In the genomic region with DNA sequence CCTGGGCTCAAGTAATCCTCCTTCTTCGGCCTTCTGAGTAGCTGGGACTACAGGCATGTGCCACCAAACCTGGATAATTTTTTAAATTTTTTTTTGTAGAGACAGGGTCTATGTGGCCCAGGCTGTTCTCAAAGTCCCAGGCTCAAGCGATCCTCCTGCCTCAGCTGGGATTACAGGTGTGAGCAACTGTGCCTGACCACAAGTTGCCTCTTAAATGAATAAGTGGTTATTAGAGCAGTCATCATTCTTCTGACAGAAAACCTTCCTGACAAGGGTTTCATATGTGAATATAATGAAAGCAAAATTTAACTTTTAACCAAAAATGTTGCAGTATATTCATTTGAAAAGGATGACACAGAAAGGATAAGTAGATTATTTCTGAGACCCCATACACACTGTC, we compare ENCODE assay signal across 1 cellular context.
TF ChIP-seq lines count a peak whose summit lies in the region.

No MANE protein-coding gene starts in this region.

TF ChIP-seq in GM12878, 131 proteins besides CTCF, POLR2A, EP300 and RAD21 (continued from another document):
- TF ChIP-seq, protein P1, sequence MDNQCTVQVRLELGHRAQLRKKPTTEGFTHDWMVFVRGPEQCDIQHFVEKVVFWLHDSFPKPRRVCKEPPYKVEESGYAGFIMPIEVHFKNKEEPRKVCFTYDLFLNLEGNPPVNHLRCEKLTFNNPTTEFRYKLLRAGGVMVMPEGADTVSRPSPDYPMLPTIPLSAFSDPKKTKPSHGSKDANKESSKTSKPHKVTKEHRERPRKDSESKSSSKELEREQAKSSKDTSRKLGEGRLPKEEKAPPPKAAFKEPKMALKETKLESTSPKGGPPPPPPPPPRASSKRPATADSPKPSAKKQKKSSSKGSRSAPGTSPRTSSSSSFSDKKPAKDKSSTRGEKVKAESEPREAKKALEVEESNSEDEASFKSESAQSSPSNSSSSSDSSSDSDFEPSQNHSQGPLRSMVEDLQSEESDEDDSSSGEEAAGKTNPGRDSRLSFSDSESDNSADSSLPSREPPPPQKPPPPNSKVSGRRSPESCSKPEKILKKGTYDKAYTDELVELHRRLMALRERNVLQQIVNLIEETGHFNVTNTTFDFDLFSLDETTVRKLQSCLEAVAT (IDR thresholded peaks at IDR 0.05), result 0 out of 2 replicates have a peak, but pooled peaks have one; percentile 51
- TF ChIP-seq, protein P2, sequence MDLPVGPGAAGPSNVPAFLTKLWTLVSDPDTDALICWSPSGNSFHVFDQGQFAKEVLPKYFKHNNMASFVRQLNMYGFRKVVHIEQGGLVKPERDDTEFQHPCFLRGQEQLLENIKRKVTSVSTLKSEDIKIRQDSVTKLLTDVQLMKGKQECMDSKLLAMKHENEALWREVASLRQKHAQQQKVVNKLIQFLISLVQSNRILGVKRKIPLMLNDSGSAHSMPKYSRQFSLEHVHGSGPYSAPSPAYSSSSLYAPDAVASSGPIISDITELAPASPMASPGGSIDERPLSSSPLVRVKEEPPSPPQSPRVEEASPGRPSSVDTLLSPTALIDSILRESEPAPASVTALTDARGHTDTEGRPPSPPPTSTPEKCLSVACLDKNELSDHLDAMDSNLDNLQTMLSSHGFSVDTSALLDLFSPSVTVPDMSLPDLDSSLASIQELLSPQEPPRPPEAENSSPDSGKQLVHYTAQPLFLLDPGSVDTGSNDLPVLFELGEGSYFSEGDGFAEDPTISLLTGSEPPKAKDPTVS (IDR thresholded peaks at IDR 0.05; ENCODE audit: low read depth, low read length), result no peak
- TF ChIP-seq ZNF687 (IDR thresholded peaks at IDR 0.05) (no peak), JUNB (IDR thresholded peaks at IDR 0.05) (peak; percentile 74), CBX5 (IDR thresholded peaks at IDR 0.05; ENCODE audit: low read depth) (0 out of 2 replicates have a peak, but pooled peaks have one; percentile 53), TCF12 (IDR thresholded peaks at IDR 0.05; ENCODE audit: low read depth, low read length) (peak; percentile 95), JUND (IDR thresholded peaks at IDR 0.05; ENCODE audit: low read depth, low read length) (0 out of 2 replicates have a peak, but pooled peaks have one; percentile 17), HDAC2 (IDR thresholded peaks at IDR 0.05) (no peak), NBN (IDR thresholded peaks at IDR 0.05) (0 out of 2 replicates have a peak, but pooled peaks have one; percentile 13), BACH1 (IDR thresholded peaks at IDR 0.05; ENCODE audit: borderline replicate concordance) (peak; percentile 25; the same call in 1 of the 2 replicates), POU2F2 (IDR thresholded peaks at IDR 0.05; ENCODE audit: borderline replicate concordance, low read depth, low read length) (no peak)
- TF ChIP-seq, protein P3, sequence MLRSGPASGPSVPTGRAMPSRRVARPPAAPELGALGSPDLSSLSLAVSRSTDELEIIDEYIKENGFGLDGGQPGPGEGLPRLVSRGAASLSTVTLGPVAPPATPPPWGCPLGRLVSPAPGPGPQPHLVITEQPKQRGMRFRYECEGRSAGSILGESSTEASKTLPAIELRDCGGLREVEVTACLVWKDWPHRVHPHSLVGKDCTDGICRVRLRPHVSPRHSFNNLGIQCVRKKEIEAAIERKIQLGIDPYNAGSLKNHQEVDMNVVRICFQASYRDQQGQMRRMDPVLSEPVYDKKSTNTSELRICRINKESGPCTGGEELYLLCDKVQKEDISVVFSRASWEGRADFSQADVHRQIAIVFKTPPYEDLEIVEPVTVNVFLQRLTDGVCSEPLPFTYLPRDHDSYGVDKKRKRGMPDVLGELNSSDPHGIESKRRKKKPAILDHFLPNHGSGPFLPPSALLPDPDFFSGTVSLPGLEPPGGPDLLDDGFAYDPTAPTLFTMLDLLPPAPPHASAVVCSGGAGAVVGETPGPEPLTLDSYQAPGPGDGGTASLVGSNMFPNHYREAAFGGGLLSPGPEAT (IDR thresholded peaks at IDR 0.05; ENCODE audit: low read depth), result 0 out of 2 replicates have a peak, but pooled peaks have one; percentile 60
TF ChIP-seq in GM12878: peak in this region for 29.
